In the genomic region with DNA sequence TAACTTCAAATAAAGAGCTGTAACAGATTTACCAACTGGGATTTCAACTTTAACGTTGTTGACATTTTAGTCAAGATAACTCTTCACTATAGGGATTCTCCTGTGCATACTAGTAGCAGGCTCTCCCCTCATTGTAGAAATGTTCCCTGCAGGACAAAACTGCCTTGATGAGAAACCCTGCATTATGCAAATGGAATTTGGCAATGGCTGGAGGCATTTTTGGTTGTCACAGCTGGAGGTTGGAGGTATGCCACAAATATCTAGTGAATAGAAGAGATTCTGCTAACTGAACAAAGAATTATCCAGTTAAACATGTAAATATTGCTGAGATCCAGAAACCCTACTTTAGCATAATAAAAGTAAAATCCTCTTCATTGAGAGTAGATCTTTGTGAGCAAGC, we compare ENCODE assay signal across 10 cellular contexts.
DNase-seq lines count a peak whose midpoint lies in the region; ATAC-seq lines count a peak whose summit lies in the region.
"Had no signal": no experiment of that assay in that cellular context is flagged by ENCODE, and none has a peak within 500 bp of the region (broad histone marks: within the 10 kb centered on the region; RNA-seq: fewer than 3 reads in every experiment).

No MANE protein-coding gene starts in this region.

- no peak overlapping the region for H3K4me3 Mint-ChIP-seq in stimulated activated memory B cell treated with anti-CD40 and anti-IgM and Interleukin-4, amounts not matched to agents 10 μg/mL and 1 μg/mL and 100 μg/mL, for 72 hours
- H3K4me3 Mint-ChIP-seq in activated T-cell treated with anti-CD3 and anti-CD28 coated beads, Interleukin-2, amount 50 U/mL, for 4 hours, result no peak overlapping the region
- H3K4me3 Mint-ChIP-seq: CD8-positive, alpha-beta memory T cell; T-helper 1 cell treated with Interleukin-12 subunit alpha and Interleukin-12 subunit beta and Interleukin-4 antibody, amounts not matched to agents 30 μg/mL and 1 μg/mL, for 36 hours had no signal

- no peaks in the 10 kb centered on the region for H3K9me3 Mint-ChIP-seq in stimulated activated memory B cell treated with anti-CD40 and anti-IgM and Interleukin-4, amounts not matched to agents 10 μg/mL and 1 μg/mL and 100 μg/mL, for 72 hours
- no peaks in the 10 kb centered on the region for H3K9me3 Mint-ChIP-seq in activated T-cell treated with anti-CD3 and anti-CD28 coated beads, Interleukin-2, amount 50 U/mL, for 4 hours
- H3K9me3 Mint-ChIP-seq: CD8-positive, alpha-beta memory T cell; T-helper 1 cell treated with Interleukin-12 subunit alpha and Interleukin-12 subunit beta and Interleukin-4 antibody, amounts not matched to agents 30 μg/mL and 1 μg/mL, for 36 hours had no signal

- peaks cover 26% of the 10 kb centered on the region for H3K4me1 Mint-ChIP-seq in stimulated activated memory B cell treated with anti-CD40 and anti-IgM and Interleukin-4, amounts not matched to agents 10 μg/mL and 1 μg/mL and 100 μg/mL, for 72 hours
- no peaks in the 10 kb centered on the region for H3K4me1 Mint-ChIP-seq in activated T-cell treated with anti-CD3 and anti-CD28 coated beads, Interleukin-2, amount 50 U/mL, for 4 hours (ENCODE audit: low read depth)
- H3K4me1 Mint-ChIP-seq: CD8-positive, alpha-beta memory T cell had no signal

- H3K27me3 Mint-ChIP-seq in stimulated activated memory B cell treated with anti-CD40 and anti-IgM and Interleukin-4, amounts not matched to agents 10 μg/mL and 1 μg/mL and 100 μg/mL, for 72 hours, result no peaks in the 10 kb centered on the region
- no peaks in the 10 kb centered on the region for H3K27me3 Mint-ChIP-seq in activated T-cell treated with anti-CD3 and anti-CD28 coated beads, Interleukin-2, amount 50 U/mL, for 4 hours (ENCODE audit: low read depth)

- peaks cover 15% of the 10 kb centered on the region for H3K36me3 Mint-ChIP-seq in stimulated activated memory B cell treated with anti-CD40 and anti-IgM and Interleukin-4, amounts not matched to agents 10 μg/mL and 1 μg/mL and 100 μg/mL, for 72 hours
- H3K36me3 Mint-ChIP-seq in activated T-cell treated with anti-CD3 and anti-CD28 coated beads, Interleukin-2, amount 50 U/mL, for 4 hours (ENCODE audit: insufficient read depth), result no peaks in the 10 kb centered on the region
- H3K36me3 Mint-ChIP-seq: CD8-positive, alpha-beta memory T cell had no signal

- H3K27ac Mint-ChIP-seq in stimulated activated memory B cell treated with anti-CD40 and anti-IgM and Interleukin-4, amounts not matched to agents 10 μg/mL and 1 μg/mL and 100 μg/mL, for 72 hours, result no peak overlapping the region
- H3K27ac Mint-ChIP-seq: CD8-positive, alpha-beta memory T cell; T-helper 1 cell treated with Interleukin-12 subunit alpha and Interleukin-12 subunit beta and Interleukin-4 antibody, amounts not matched to agents 30 μg/mL and 1 μg/mL, for 36 hours had no signal

- no peaks in the 10 kb centered on the region for H3K27me3 ChIP-seq in layer of hippocampus (ENCODE audit: control insufficient read depth, insufficient read depth, low read length)

- DNase-seq in AG08395 (ENCODE audit: low spot score) (peak; percentile 11), HS-27A (ENCODE audit: low read depth) (peak; percentile 68), cerebellum (ENCODE audit: low spot score) (peak; percentile 1), T-helper 9 cell (no peak), DMS79 (lab: John Stamatoyannopoulos, UW) (no peak)
- DNase-seq in activated T-cell treated with anti-CD3 and anti-CD28 coated beads, Interleukin-2, amount 50 U/mL, for 4 hours, result no peak
- DNase-seq: CD8-positive, alpha-beta memory T cell had no signal

- peak overlapping the region; percentile 73 for H3K27ac ChIP-seq in layer of hippocampus (ENCODE audit: low read depth, low read length)

- ATAC-seq in stimulated activated memory B cell treated with anti-CD40 and anti-IgM and Interleukin-4, amounts not matched to agents 10 μg/mL and 1 μg/mL and 100 μg/mL, for 72 hours, result no peak
- no peak for ATAC-seq in activated T-cell treated with anti-CD3 and anti-CD28 coated beads, Interleukin-2, amount 50 U/mL, for 4 hours

Comparison
In these comparisons a context has a peak if more than half of its experiments do, and no peak if none do; other contexts are left out.
1. DNase-seq: peak in AG08395 (single experiment), HS-27A (single experiment) and cerebellum (single experiment); none in T-helper 9 cell (single experiment), DMS79 (single experiment) and activated T-cell treated with anti-CD3 and anti-CD28 coated beads, Interleukin-2, amount 50 U/mL, for 4 hours (single experiment).